ENCODE assay signal across 8 cellular contexts in the genomic region with DNA sequence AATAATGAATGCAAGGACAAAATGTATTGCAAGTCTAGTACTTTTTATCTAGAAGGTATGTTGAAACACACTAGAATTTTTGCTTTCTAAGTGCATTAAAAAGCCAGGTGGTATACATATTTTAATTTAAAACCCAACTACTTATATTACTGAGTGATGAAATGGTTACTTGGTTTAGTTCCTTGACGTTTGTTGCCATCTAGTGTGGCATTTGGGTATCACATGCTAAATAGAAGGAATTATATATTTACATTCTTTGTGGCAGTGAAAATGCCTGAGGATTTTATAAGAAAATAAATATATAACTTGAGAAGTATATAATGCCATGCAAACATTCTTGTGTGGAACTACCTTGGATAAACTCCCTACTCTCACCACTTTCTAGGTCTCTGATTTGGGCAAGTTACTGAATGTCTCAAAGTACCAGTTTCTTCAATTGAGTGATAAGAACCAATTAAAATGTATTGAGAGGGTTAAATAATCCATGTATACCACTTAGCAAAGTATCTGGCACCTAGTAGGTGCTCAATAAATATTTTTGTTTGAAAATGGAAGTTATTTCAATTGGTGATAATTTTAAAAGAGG.
DNase-seq lines count a peak whose midpoint lies in the region; ATAC-seq and TF ChIP-seq lines count a peak whose summit lies in the region.

No MANE protein-coding gene starts in this region.

- DNase-seq in NCI-H82 (lab: John Stamatoyannopoulos, UW), result peak; percentile 77
- DNase-seq in MCF 10A (ENCODE audit: unreplicated experiment), result peak; percentile 82
- no peak for DNase-seq in right lobe of liver
- DNase-seq in cerebellar nuclear complex (lab: John Stamatoyannopoulos, UW), result no peak

- peaks cover 17% of the 10 kb centered on the region for H3K36me3 Mint-ChIP-seq in MCF 10A (ENCODE audit: insufficient read depth, unreplicated experiment)

- H3F3A ChIP-seq in DOHH2 (ENCODE audit: control insufficient read depth, insufficient read depth), result no peaks in the 10 kb centered on the region

- TF ChIP-seq CTCF in 22Rv1 (IDR thresholded peaks at IDR 0.05) (peak; percentile 91), DOHH2 (IDR thresholded peaks at IDR 0.05; ENCODE audit: low read depth, low read length, poor library complexity, severe bottlenecking) (peak; percentile 57), MCF 10A (IDR thresholded peaks at IDR 0.05; ENCODE audit: unreplicated experiment) (peak; percentile 97), right lobe of liver (IDR thresholded peaks at IDR 0.05) (peak; percentile 72 to 85 (median 84))

- no peak for TF ChIP-seq POLR2A in right lobe of liver (IDR thresholded peaks at IDR 0.05)

- H3K9me3 Mint-ChIP-seq in MCF 10A (ENCODE audit: unreplicated experiment), result no peaks in the 10 kb centered on the region

- no peak overlapping the region for H3K27ac Mint-ChIP-seq in MCF 10A (ENCODE audit: low read depth, unreplicated experiment)

- no peaks in the 10 kb centered on the region for H3K79me2 ChIP-seq in DOHH2 (ENCODE audit: control insufficient read depth, low read length)

- H3K4me3 ChIP-seq in DOHH2 (ENCODE audit: low read length) (no peak overlapping the region), right lobe of liver (no peak overlapping the region)

- intact Hi-C loops in MCF 10A (cut with micrococcal nuclease) (loop anchor here (1.0 to 10.0 kb wide), 7 partner anchors 71 to 1305 kb away; a partner anchor contains a TSS), right lobe of liver (cut with DNase I) (no loop called here)

- no peaks in the 10 kb centered on the region for H4K20me1 ChIP-seq in DOHH2 (ENCODE audit: control insufficient read depth, insufficient read depth, low read depth, low read length)

- H3K27ac ChIP-seq in 22Rv1 (no peak overlapping the region), DOHH2 (ENCODE audit: low read depth, low read length) (no peak overlapping the region), right lobe of liver (no peak overlapping the region)

- H3K27me3 Mint-ChIP-seq in MCF 10A (ENCODE audit: insufficient read depth, unreplicated experiment), result no peaks in the 10 kb centered on the region

- POLR2A ChIA-PET in MCF 10A (lab: Yijun Ruan, JAX), result no interaction called here

- ATAC-seq in HG03159 (IDR thresholded peaks at IDR 0.05; ENCODE audit: unreplicated experiment) (peak; percentile 68), right lobe of liver (peak; percentile 66 to 80 (median 75)), GM18858 (IDR thresholded peaks at IDR 0.05; ENCODE audit: unreplicated experiment) (no peak)

- H3K4me1 ChIP-seq in DOHH2 (ENCODE audit: control insufficient read depth, low read length) (no peaks in the 10 kb centered on the region), right lobe of liver (no peaks in the 10 kb centered on the region)

- H3K27me3 ChIP-seq in DOHH2 (ENCODE audit: control insufficient read depth, low read length) (no peaks in the 10 kb centered on the region), right lobe of liver (no peaks in the 10 kb centered on the region)

- H3K4me2 ChIP-seq in DOHH2 (ENCODE audit: low read length), result no peak overlapping the region

- BruUV-seq in MCF 10A (replicated peaks; lab: Mats Ljungman, UMichigan), result no TSS peak

- no peaks in the 10 kb centered on the region for H3K36me3 ChIP-seq in DOHH2 (ENCODE audit: control insufficient read depth, low read length)
- no peaks in the 10 kb centered on the region for H3K36me3 ChIP-seq in right lobe of liver

- WGBS in right lobe of liver (ENCODE audit: insufficient coverage, low coverage, low lambda C conversion rate, missing lambda C conversion rate), result 0% methylated on average over 1 of the region's 1 CpG

- H3K9me3 ChIP-seq in DOHH2 (ENCODE audit: control insufficient read depth, insufficient read depth, low read length) (no peaks in the 10 kb centered on the region), right lobe of liver (no peaks in the 10 kb centered on the region)

- H3K9me2 ChIP-seq in DOHH2 (replicated peaks; ENCODE audit: control insufficient read depth, low read length), result no peaks in the 10 kb centered on the region

- H3K4me3 Mint-ChIP-seq in MCF 10A (ENCODE audit: unreplicated experiment), result no peak overlapping the region

- CTCF ChIA-PET in MCF 10A (lab: Yijun Ruan, JAX), result interaction anchor here (1.1 to 1.3 kb wide), 4 partner anchors 12 to 18 kb away, joined by 3 to 5 read pairs (median 4); no protein-coding TSS in a partner anchor

- no peaks in the 10 kb centered on the region for H3K4me1 Mint-ChIP-seq in MCF 10A (ENCODE audit: insufficient read depth, unreplicated experiment)

Comparison
In these comparisons a context has a peak if more than half of its experiments do, and no peak if none do; other contexts are left out.
1. DNase-seq: peak in NCI-H82 (single experiment) and MCF 10A (single experiment); none in right lobe of liver (0 of 3) and cerebellar nuclear complex (0 of 2).
2. Peak in every context shown above with its lines, with median percentiles within 50 percentile points of each other: CTCF ChIP-seq.